ENCODE assay signal across 1 cellular context in the genomic region with DNA sequence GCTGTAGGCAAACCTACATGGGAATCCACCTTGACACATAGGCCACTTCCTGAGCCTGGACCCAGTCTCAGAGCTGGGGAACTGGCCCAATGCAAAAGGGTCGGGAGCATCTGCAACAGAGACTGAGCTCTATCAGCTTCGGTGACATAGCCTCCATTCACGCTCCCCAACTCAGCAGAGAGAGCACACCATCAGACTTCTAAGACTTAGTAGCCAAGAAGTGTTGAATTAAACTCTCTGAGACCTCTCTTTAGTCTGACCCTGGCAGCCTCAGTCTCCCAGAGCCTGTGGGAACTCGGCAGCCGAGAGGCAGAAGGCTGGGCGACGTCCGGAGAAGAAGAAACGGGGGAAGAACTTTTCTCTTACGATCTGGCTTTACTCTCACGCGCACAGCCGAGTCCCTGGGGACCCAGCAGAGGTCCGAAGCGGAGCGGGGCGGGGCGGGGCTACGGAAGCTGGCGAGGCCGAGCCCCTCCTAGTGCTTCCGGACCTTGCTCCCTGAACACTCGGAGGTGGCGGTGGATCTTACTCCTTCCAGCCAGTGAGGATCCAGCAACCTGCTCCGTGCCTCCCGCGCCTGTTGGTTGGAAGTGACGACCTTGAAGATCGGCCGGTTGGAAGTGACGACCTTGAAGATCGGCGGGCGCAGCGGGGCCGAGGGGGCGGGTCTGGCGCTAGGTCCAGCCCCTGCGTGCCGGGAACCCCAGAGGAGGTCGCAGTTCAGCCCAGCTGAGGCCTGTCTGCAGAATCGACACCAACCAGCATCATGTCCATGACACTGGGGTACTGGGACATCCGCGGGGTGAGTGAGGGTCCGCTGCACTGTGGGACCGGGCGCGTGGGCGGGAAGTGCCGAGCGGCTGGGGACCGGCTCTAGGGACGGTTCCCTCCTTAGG.
A peak's percentile ranks its signal among the peaks of the same experiment; 100 is the strongest.
TF ChIP-seq lines count a peak whose summit lies in the region.

GSTM4 (plus strand) TSS at position 476 of the 896 bp plus-strand sequence; CDS start at position 767, 291 bp downstream.

TF ChIP-seq in WTC11, 78 proteins besides CTCF, POLR2A, EP300 and RAD21 (continued from another document):
- TF ChIP-seq CBFB (CRISPR knock-in tag; IDR thresholded peaks at IDR 0.05; ENCODE audit: low read depth), result no peak
- TF ChIP-seq ZNF232 (CRISPR knock-in tag; IDR thresholded peaks at IDR 0.05), result no peak
- TF ChIP-seq, protein P1, sequence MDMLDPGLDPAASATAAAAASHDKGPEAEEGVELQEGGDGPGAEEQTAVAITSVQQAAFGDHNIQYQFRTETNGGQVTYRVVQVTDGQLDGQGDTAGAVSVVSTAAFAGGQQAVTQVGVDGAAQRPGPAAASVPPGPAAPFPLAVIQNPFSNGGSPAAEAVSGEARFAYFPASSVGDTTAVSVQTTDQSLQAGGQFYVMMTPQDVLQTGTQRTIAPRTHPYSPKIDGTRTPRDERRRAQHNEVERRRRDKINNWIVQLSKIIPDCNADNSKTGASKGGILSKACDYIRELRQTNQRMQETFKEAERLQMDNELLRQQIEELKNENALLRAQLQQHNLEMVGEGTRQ (CRISPR knock-in tag; IDR thresholded peaks at IDR 0.05), result no peak
- TF ChIP-seq ZNF532 (CRISPR knock-in tag; IDR thresholded peaks at IDR 0.05; ENCODE audit: borderline replicate concordance), result no peak
- TF ChIP-seq, protein P2, sequence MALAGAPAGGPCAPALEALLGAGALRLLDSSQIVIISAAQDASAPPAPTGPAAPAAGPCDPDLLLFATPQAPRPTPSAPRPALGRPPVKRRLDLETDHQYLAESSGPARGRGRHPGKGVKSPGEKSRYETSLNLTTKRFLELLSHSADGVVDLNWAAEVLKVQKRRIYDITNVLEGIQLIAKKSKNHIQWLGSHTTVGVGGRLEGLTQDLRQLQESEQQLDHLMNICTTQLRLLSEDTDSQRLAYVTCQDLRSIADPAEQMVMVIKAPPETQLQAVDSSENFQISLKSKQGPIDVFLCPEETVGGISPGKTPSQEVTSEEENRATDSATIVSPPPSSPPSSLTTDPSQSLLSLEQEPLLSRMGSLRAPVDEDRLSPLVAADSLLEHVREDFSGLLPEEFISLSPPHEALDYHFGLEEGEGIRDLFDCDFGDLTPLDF (CRISPR knock-in tag; IDR thresholded peaks at IDR 0.05), result no peak
- TF ChIP-seq JUN (CRISPR knock-in tag; IDR thresholded peaks at IDR 0.05), result no peak
- peak; percentile 25; the same call in 1 of the 2 replicates for TF ChIP-seq FOXK1 (CRISPR knock-in tag; IDR thresholded peaks at IDR 0.05)
- TF ChIP-seq ARID4B (CRISPR knock-in tag; IDR thresholded peaks at IDR 0.05; ENCODE audit: borderline replicate concordance), result peak; percentile 41; the same call in 1 of the 2 replicates
TF ChIP-seq in WTC11: peak in this region for 12.
